Comparison of ENCODE assay signal across 2 cellular contexts in the genomic region with DNA sequence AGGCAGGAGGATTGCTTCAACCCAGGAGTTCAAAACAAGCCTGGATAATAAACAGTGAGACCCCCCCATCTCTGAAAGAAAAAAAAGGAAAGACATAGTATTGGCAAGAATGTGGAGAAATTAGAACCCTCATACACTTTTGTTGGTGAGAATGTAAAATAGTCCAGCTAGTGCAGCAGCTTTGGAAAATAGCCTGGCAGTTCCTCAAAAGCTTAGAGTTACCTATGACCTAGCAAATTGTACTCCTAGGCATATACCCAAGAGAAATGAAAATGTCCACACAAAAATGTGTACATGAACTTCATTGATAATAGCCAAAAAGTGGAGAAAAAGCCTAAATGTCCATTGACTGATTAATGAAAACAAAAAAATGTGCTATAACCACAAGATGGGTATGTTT.
TF ChIP-seq lines count a peak whose summit lies in the region.

No MANE protein-coding gene starts in this region.

TF ChIP-seq in SK-N-SH, 30 proteins besides CTCF, POLR2A, EP300 and RAD21 (continued from another document):
- TF ChIP-seq, protein P1, sequence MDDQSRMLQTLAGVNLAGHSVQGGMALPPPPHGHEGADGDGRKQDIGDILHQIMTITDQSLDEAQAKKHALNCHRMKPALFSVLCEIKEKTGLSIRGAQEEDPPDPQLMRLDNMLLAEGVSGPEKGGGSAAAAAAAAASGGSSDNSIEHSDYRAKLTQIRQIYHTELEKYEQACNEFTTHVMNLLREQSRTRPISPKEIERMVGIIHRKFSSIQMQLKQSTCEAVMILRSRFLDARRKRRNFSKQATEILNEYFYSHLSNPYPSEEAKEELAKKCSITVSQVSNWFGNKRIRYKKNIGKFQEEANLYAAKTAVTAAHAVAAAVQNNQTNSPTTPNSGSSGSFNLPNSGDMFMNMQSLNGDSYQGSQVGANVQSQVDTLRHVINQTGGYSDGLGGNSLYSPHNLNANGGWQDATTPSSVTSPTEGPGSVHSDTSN (IDR thresholded peaks at IDR 0.05), result no peak
- TF ChIP-seq JUND (IDR thresholded peaks at IDR 0.05) (no peak), MXI1 (IDR thresholded peaks at IDR 0.05; ENCODE audit: low read depth, low read length) (no peak), ELF1 (IDR thresholded peaks at IDR 0.05) (no peak), YY1 (IDR thresholded peaks at IDR 0.05; ENCODE audit: low read depth) (no peak), POLR2AphosphoS5 (IDR thresholded peaks at IDR 0.05; ENCODE audit: low read depth, low read length) (no peak), SIN3A (IDR thresholded peaks at IDR 0.05; ENCODE audit: borderline replicate concordance, low read depth, low read length) (no peak), CHD2 (IDR thresholded peaks at IDR 0.05; ENCODE audit: low read length, partially characterized antibody) (no peak), GATA2 (CRISPR knock-in tag; IDR thresholded peaks at IDR 0.05) (no peak), RCOR1 (IDR thresholded peaks at IDR 0.05; ENCODE audit: low read length) (no peak)

TF ChIP-seq in WTC11, 78 proteins besides CTCF, POLR2A, EP300 and RAD21 (continued from another document):
- TF ChIP-seq ZNF532 (CRISPR knock-in tag; IDR thresholded peaks at IDR 0.05; ENCODE audit: borderline replicate concordance) (no peak), NFE2L1 (CRISPR knock-in tag; IDR thresholded peaks at IDR 0.05) (no peak), FOXJ3 (CRISPR knock-in tag; IDR thresholded peaks at IDR 0.05; ENCODE audit: borderline replicate concordance) (no peak), RELA (CRISPR knock-in tag; IDR thresholded peaks at IDR 0.05; ENCODE audit: borderline replicate concordance) (no peak), AFF4 (CRISPR knock-in tag; IDR thresholded peaks at IDR 0.05; ENCODE audit: borderline replicate concordance) (no peak), ARID4B (CRISPR knock-in tag; IDR thresholded peaks at IDR 0.05; ENCODE audit: borderline replicate concordance) (no peak), HMGXB4 (CRISPR knock-in tag; IDR thresholded peaks at IDR 0.05) (no peak), NR1H2 (CRISPR knock-in tag; IDR thresholded peaks at IDR 0.05) (no peak)
- TF ChIP-seq, protein P2, sequence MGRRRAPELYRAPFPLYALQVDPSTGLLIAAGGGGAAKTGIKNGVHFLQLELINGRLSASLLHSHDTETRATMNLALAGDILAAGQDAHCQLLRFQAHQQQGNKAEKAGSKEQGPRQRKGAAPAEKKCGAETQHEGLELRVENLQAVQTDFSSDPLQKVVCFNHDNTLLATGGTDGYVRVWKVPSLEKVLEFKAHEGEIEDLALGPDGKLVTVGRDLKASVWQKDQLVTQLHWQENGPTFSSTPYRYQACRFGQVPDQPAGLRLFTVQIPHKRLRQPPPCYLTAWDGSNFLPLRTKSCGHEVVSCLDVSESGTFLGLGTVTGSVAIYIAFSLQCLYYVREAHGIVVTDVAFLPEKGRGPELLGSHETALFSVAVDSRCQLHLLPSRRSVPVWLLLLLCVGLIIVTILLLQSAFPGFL (CRISPR knock-in tag; IDR thresholded peaks at IDR 0.05; ENCODE audit: borderline replicate concordance), result no peak
